ENCODE assay signal across 18 cellular contexts in genomic region chrX:152463903-152464302, GRCh38. TPM values are rescaled to one million over a fixed set of nuclear protein-coding genes. Genes with fewer than 3 reads are reported as not detected.
"Had no signal": no experiment of that assay in that cellular context is flagged by ENCODE, and none has a peak within 500 bp of the region (broad histone marks: within the 10 kb centered on the region; RNA-seq: fewer than 3 reads in every experiment).

No MANE protein-coding gene starts in this region.

RNA-seq across cellular contexts. Expression of gene GABRA3, which starts 12.8 kb away (rescaled TPM):
- total RNA-seq: activated naive CD4-positive, alpha-beta T cell treated with anti-CD3 and anti-CD28 coated beads for 36 hours; activated naive CD4-positive, alpha-beta T cell treated with anti-CD3 and anti-CD28 coated beads, Interleukin-2, amount 50 U/mL, for 72 hours; activated naive CD8-positive, alpha-beta T cell treated with anti-CD3 and anti-CD28 coated beads for 36 hours; activated naive CD8-positive, alpha-beta T cell treated with anti-CD3 and anti-CD28 coated beads, Interleukin-2, amount 10 ng/mL, durations not matched to agents 7 days and 5 days; activated T-cell treated with anti-CD3 and anti-CD28 coated beads, Interleukin-2, amount 50 U/mL, for 4 hours; activated T-helper 1 cell treated with anti-CD3 and anti-CD28 coated beads, Interleukin-12 subunit alpha, Interleukin-12 subunit beta, Interleukin-2, Interleukin-4 antibody, amounts not matched to agents 30 ng/mL and 10 ng/mL and 1 ng/mL, durations not matched to agents 14 hours and 24 hours and 36 hours; activated T-helper 17 cell treated with anti-CD3 and anti-CD28 coated beads, Interleukin-2, amount 50 U/mL, for 72 hours; activated T-helper 2 cell treated with anti-CD3 and anti-CD28 coated beads, Interferon-gamma antibody, Interleukin-2, Interleukin-4, amounts not matched to agents 10 μg/mL and 5 μg/mL and 100 μg/mL, durations not matched to agents 14 hours and 24 hours and 36 hours; adrenal gland; aorta; ascending aorta; body of pancreas; breast epithelium; bronchial epithelial cell; cardiac muscle cell; cardiac septum; chondrocyte had no signal
- polyA plus RNA-seq: adipose tissue, adrenal gland, aorta, cardiac muscle cell had no signal
